In the genomic region with DNA sequence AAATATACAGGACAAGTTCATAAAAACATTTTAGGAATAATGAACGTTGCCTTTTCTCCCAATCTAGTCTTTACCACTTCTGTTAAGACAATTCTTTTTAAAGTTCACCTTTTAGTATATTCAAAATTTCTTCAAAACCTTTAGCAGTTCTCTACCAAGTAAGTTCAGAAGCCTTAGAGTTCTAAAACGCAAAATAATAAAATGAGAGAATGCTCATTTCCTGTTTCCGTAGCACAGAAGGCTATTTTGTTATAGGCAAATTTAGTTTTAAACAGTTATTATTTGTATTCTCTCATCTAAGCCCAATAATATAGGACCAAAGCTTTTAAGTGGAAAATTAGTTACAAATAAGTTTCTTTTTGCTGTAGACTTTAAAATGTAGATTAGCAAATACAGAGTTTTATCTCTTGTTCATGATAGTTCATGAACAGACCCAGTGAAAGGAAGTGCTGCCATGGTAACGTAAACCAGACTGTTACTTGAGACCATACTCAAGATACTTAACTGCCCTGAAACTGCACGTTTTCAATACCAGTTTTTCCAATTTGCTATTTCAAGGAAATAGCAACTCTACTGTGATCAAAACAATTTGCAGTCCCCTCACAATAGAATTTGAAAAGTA, we compare ENCODE assay signal across 8 cellular contexts. TPM values are rescaled to one million over a fixed set of nuclear protein-coding genes. Genes with fewer than 3 reads are reported as not detected.
DNase-seq lines count a peak whose midpoint lies in the region; ATAC-seq lines count a peak whose summit lies in the region.

No MANE protein-coding gene starts in this region.

- H3K27me3 Mint-ChIP-seq in activated CD8-positive, alpha-beta memory T cell treated with anti-CD3 and anti-CD28 coated beads, Interleukin-2, amount 10 ng/mL, durations not matched to agents 7 days and 5 days: no peaks in the 10 kb centered on the region

- peaks cover 50% of the 10 kb centered on the region for H3K36me3 Mint-ChIP-seq in activated CD8-positive, alpha-beta memory T cell treated with anti-CD3 and anti-CD28 coated beads, Interleukin-2, amount 10 ng/mL, durations not matched to agents 7 days and 5 days

- H3K9me3 Mint-ChIP-seq in activated CD8-positive, alpha-beta memory T cell treated with anti-CD3 and anti-CD28 coated beads, Interleukin-2, amount 10 ng/mL, durations not matched to agents 7 days and 5 days (ENCODE audit: low read depth): peaks cover 6% of the 10 kb centered on the region

- peaks cover 7% of the 10 kb centered on the region for H3K4me1 ChIP-seq in effector memory CD4-positive, alpha-beta T cell (ENCODE audit: control insufficient read depth, insufficient read depth, low read length, poor library complexity, severe bottlenecking)

- H3K4me3 ChIP-seq in effector memory CD4-positive, alpha-beta T cell (ENCODE audit: insufficient read depth, low read depth, low read length, poor library complexity, severe bottlenecking): peak overlapping the region; percentile 11

- H3K36me3 ChIP-seq in effector memory CD4-positive, alpha-beta T cell (ENCODE audit: control insufficient read depth, insufficient read depth, low read length): no peaks in the 10 kb centered on the region

- peak overlapping the region; percentile 92 for H3K27ac Mint-ChIP-seq in activated CD8-positive, alpha-beta memory T cell treated with anti-CD3 and anti-CD28 coated beads, Interleukin-2, amount 10 ng/mL, durations not matched to agents 7 days and 5 days

- no peaks in the 10 kb centered on the region for H3K9me3 ChIP-seq in effector memory CD4-positive, alpha-beta T cell (ENCODE audit: control insufficient read depth, low read length)

- H3K27me3 ChIP-seq in effector memory CD4-positive, alpha-beta T cell (replicated peaks; ENCODE audit: control insufficient read depth, insufficient read depth, low read length, poor library complexity, severe bottlenecking): no peaks in the 10 kb centered on the region

- peak overlapping the region; percentile 57 for H3K27ac ChIP-seq in effector memory CD4-positive, alpha-beta T cell (ENCODE audit: insufficient read depth, low read length, poor library complexity, severe bottlenecking)

- H3K4me1 Mint-ChIP-seq in activated CD8-positive, alpha-beta memory T cell treated with anti-CD3 and anti-CD28 coated beads, Interleukin-2, amount 10 ng/mL, durations not matched to agents 7 days and 5 days: peaks cover 61% of the 10 kb centered on the region

- peak; percentile 97 for ATAC-seq in activated CD8-positive, alpha-beta memory T cell treated with anti-CD3 and anti-CD28 coated beads, Interleukin-2, amount 10 ng/mL, durations not matched to agents 7 days and 5 days
- ATAC-seq in HG02884 (IDR thresholded peaks at IDR 0.05; ENCODE audit: unreplicated experiment): peak; percentile 44

- peak overlapping the region; percentile 55 for H3K4me3 Mint-ChIP-seq in activated CD8-positive, alpha-beta memory T cell treated with anti-CD3 and anti-CD28 coated beads, Interleukin-2, amount 10 ng/mL, durations not matched to agents 7 days and 5 days

- DNase-seq in activated CD8-positive, alpha-beta memory T cell treated with anti-CD3 and anti-CD28 coated beads, Interleukin-2, amount 10 ng/mL, durations not matched to agents 7 days and 5 days: no peak
- DNase-seq in activated CD8-positive, alpha-beta memory T cell treated with anti-CD3 and anti-CD28 coated beads, Interleukin-2, amount 50 U/mL, for 4 hours: no peak
- peak; percentile 40 to 46 for DNase-seq in NCI-H526 (lab: John Stamatoyannopoulos, UW)
- peak in 1 of 3 donors; percentile 5 for DNase-seq in effector memory CD4-positive, alpha-beta T cell
- no peak for DNase-seq in COR-L47 (lab: John Stamatoyannopoulos, UW)
- DNase-seq in anterior cingulate cortex (lab: John Stamatoyannopoulos, UW): no peak
- DNase-seq in activated gamma-delta T cell treated with Interleukin-2 at 50 U/mL for 16 hours: no peak

- CTCF ChIA-PET in activated CD8-positive, alpha-beta memory T cell treated with anti-CD3 and anti-CD28 coated beads, Interleukin-2, amount 10 ng/mL, durations not matched to agents 7 days and 5 days (lab: Charles Lee): no interaction called here

RNA-seq across cellular contexts. Expression of a gene that starts 42.3 kb away (rescaled TPM):
- 10 to 100 TPM; 49.1 to 66.6 TPM for total RNA-seq in activated CD8-positive, alpha-beta memory T cell treated with anti-CD3 and anti-CD28 coated beads, Interleukin-2, amount 10 ng/mL, durations not matched to agents 7 days and 5 days

Comparison
In these comparisons a context has a peak if more than half of its experiments do, and no peak if none do; other contexts are left out.
1. DNase-seq: peak in NCI-H526 (2 of 2); none in activated CD8-positive, alpha-beta memory T cell treated with anti-CD3 and anti-CD28 coated beads, Interleukin-2, amount 10 ng/mL, durations not matched to agents 7 days and 5 days (single experiment), activated CD8-positive, alpha-beta memory T cell treated with anti-CD3 and anti-CD28 coated beads, Interleukin-2, amount 50 U/mL, for 4 hours (single experiment), COR-L47 (single experiment), anterior cingulate cortex (0 of 58) and activated gamma-delta T cell treated with Interleukin-2 at 50 U/mL for 16 hours (single experiment).